In the genomic region with DNA sequence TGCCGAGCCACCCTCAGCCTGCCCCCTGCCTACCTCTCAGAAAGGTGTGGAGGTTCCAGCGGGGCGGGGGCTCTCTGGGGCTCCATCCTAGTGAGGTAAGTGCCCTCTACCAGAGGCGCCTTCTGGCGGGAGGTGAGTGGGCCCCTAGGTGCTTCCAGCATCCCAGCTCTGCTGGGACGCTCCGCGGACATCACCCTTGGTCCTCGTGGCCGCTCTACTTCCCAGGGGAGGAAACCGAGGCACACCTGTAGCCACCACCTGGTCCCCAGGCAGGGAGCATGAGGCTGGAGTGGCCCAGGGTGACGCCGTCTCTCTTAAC, we compare ENCODE assay signal across 9 cellular contexts. TPM values are rescaled to one million over a fixed set of nuclear protein-coding genes. Genes with fewer than 3 reads are reported as not detected.
A peak's percentile ranks its signal among the peaks of the same experiment; 100 is the strongest.
DNase-seq lines count a peak whose midpoint lies in the region; ATAC-seq and TF ChIP-seq lines count a peak whose summit lies in the region.
"Had no signal": no experiment of that assay in that cellular context is flagged by ENCODE, and none has a peak within 500 bp of the region (broad histone marks: within the 10 kb centered on the region; RNA-seq: fewer than 3 reads in every experiment).

No MANE protein-coding gene starts in this region.

- H3K27me3 ChIP-seq in RWPE2 (ENCODE audit: insufficient read depth, poor library complexity, severe bottlenecking) (no peaks in the 10 kb centered on the region), sigmoid colon (no peaks in the 10 kb centered on the region), aorta (ENCODE audit: control insufficient read depth in 1 of 2, insufficient read depth in 2 of 2, low read length in 1 of 2) (no peaks in the 10 kb centered on the region)

- no peak for TF ChIP-seq EP300 in sigmoid colon (IDR thresholded peaks at IDR 0.05)

- TF ChIP-seq POLR2A in sigmoid colon (IDR thresholded peaks at IDR 0.05): no peak

- no peak for TF ChIP-seq CTCF in RWPE2 (IDR thresholded peaks at IDR 0.05; ENCODE audit: poor library complexity, severe bottlenecking)
- TF ChIP-seq CTCF in fibroblast of villous mesenchyme (IDR thresholded peaks at IDR 0.05; ENCODE audit: insufficient read depth, low read depth, low read length): no peak
- TF ChIP-seq CTCF in sigmoid colon (IDR thresholded peaks at IDR 0.05): no peak

- H3K27ac ChIP-seq in RWPE2 (ENCODE audit: poor library complexity, severe bottlenecking) (peak overlapping the region; percentile 73), sigmoid colon (peak overlapping the region; percentile 81 to 91 (median 90)), aorta (ENCODE audit: low read depth in 1 of 2, low read length in 2 of 2) (no peak overlapping the region)

- peak overlapping the region; percentile 76; the same call in 1 of the 2 replicates for H3K4me3 ChIP-seq in GM08714 (ENCODE audit: low read length)
- peak overlapping the region; percentile 73 for H3K4me3 ChIP-seq in RWPE2 (ENCODE audit: severe bottlenecking)
- peak overlapping the region; percentile 81 for H3K4me3 ChIP-seq in fibroblast of villous mesenchyme (ENCODE audit: low read depth, low read length)
- peak overlapping the region; percentile 49 to 93 (median 84) for H3K4me3 ChIP-seq in sigmoid colon
- H3K4me3 ChIP-seq in aorta (ENCODE audit: low read length in 2 of 2): no peak overlapping the region

- WGBS in sigmoid colon, 2 donors: 42 to 85% methylated on average over 13 of the region's 13 CpGs
- 93 to 95% methylated on average over 13 of the region's 13 CpGs for WGBS in aorta, 2 donors

- no peaks in the 10 kb centered on the region for H3K36me3 ChIP-seq in RWPE2 (ENCODE audit: low read depth)
- no peaks in the 10 kb centered on the region for H3K36me3 ChIP-seq in sigmoid colon
- H3K36me3 ChIP-seq in aorta (ENCODE audit: control insufficient read depth in 1 of 2, insufficient read depth in 2 of 2, low read length in 1 of 2): no peaks in the 10 kb centered on the region

- ATAC-seq in RWPE2 (ENCODE audit: low read depth) (no peak), aorta (ENCODE audit: low FRiP score) (no peak)

- H3K4me1 ChIP-seq in RWPE2 (ENCODE audit: insufficient read depth, poor library complexity, severe bottlenecking): peaks cover 10% of the 10 kb centered on the region
- H3K4me1 ChIP-seq in sigmoid colon: peaks cover 0 to 43% (median 33%) of the 10 kb centered on the region in 4 donors
- no peaks in the 10 kb centered on the region for H3K4me1 ChIP-seq in aorta (ENCODE audit: control insufficient read depth in 1 of 2, insufficient read depth in 2 of 2, low read length in 2 of 2)

- no peak for DNase-seq in RWPE2 (ENCODE audit: low spot score)
- DNase-seq in fibroblast of villous mesenchyme (ENCODE audit: low read depth): no peak
- DNase-seq in sigmoid colon: no peak
- no peak for DNase-seq in NCI-H187 (lab: John Stamatoyannopoulos, UW)
- no peak for DNase-seq in aorta
- no peak for DNase-seq in NCI-H774 (lab: John Stamatoyannopoulos, UW)
- DNase-seq in germinal center (ENCODE audit: low spot score): no peak
- DNase-seq: NCI-H1930 had no signal

- intact Hi-C loops in sigmoid colon (cut with DNase I): no loop called here
- intact Hi-C loops in aorta (cut with DNase I): no loop called here

- H3K9me3 ChIP-seq in RWPE2 (ENCODE audit: severe bottlenecking): no peaks in the 10 kb centered on the region
- no peaks in the 10 kb centered on the region for H3K9me3 ChIP-seq in sigmoid colon
- no peaks in the 10 kb centered on the region for H3K9me3 ChIP-seq in aorta (ENCODE audit: control insufficient read depth, low read length)

RNA-seq across cellular contexts. Expression of a gene that starts 1.4 kb away (rescaled TPM):
- total RNA-seq in fibroblast of villous mesenchyme (14.8 and 16.0 TPM in 2 replicates), sigmoid colon (10 to 100 TPM; 52.1 to 63.4 (median 55.6) TPM), aorta (10 to 100 TPM; 10.4 to 14.7 TPM)
- polyA plus RNA-seq in sigmoid colon (100 to 1,000 TPM; 106 to 132 (median 131) TPM), aorta (10 to 100 TPM; 22.9 to 28.9 TPM)

RNA-seq across cellular contexts. Expression of a gene that starts 6.2 kb away (rescaled TPM):
- total RNA-seq in fibroblast of villous mesenchyme: 12.5 and 18.7 TPM in 2 replicates
- 10 to 100 TPM in 3 of 4 donors, 1 to 10 TPM in 1; 6.6 to 37.1 (median 13.7) TPM for total RNA-seq in sigmoid colon
- polyA plus RNA-seq in sigmoid colon: 10 to 100 TPM in 1 of 3 donors, 1 to 10 TPM in 2; 5.4 to 49.0 (median 7.2) TPM
- 10 to 100 TPM; 21.0 to 25.8 TPM for total RNA-seq in aorta
- 10 to 100 TPM in 1 of 2 donors, 1 to 10 TPM in 1; 7.5 to 60.9 TPM for polyA plus RNA-seq in aorta

RNA-seq across cellular contexts. Expression of a gene that starts 6.9 kb away (rescaled TPM):
- total RNA-seq in fibroblast of villous mesenchyme (51.8 and 78.3 TPM in 2 replicates), sigmoid colon (100 to 1,000 TPM; 101 to 163 (median 157) TPM), aorta (10 to 100 TPM; 45.2 to 64.8 TPM)
- polyA plus RNA-seq in sigmoid colon (100 to 1,000 TPM in 1 of 3 donors, 10 to 100 TPM in 2; 79.5 to 132 (median 87.1) TPM), aorta (100 to 1,000 TPM in 1 of 2 donors, 10 to 100 TPM in 1; 86.0 to 158 TPM)

RNA-seq across cellular contexts. Expression of a gene that starts 12.2 kb away (rescaled TPM):
- under 0.01 and 0.43 TPM in 2 replicates for total RNA-seq in fibroblast of villous mesenchyme
- 1 to 10 TPM in 1 of 4 donors, under 1 TPM in 3; 0.27 to 1.4 (median 0.43) TPM for total RNA-seq in sigmoid colon
- under 1 TPM; 0.46 to 0.80 (median 0.60) TPM for polyA plus RNA-seq in sigmoid colon
- total RNA-seq in aorta: 1 to 10 TPM in 1 of 2 donors, under 1 TPM in 1; 0.33 to 1.0 TPM
- 1 to 10 TPM in 1 of 2 donors, under 1 TPM in 1; 0.63 to 2.2 TPM for polyA plus RNA-seq in aorta

RNA-seq across cellular contexts. Expression of a gene that starts 24.9 kb away (rescaled TPM):
- 44.0 and 53.1 TPM in 2 replicates for total RNA-seq in fibroblast of villous mesenchyme
- 10 to 100 TPM; 35.3 to 58.8 (median 48.8) TPM for total RNA-seq in sigmoid colon
- 100 to 1,000 TPM in 1 of 3 donors, 10 to 100 TPM in 2; 48.3 to 159 (median 52.9) TPM for polyA plus RNA-seq in sigmoid colon
- total RNA-seq in aorta: 10 to 100 TPM; 79.3 to 93.8 TPM
- polyA plus RNA-seq in aorta: 100 to 1,000 TPM in 1 of 2 donors, 10 to 100 TPM in 1; 27.4 to 356 TPM

Comparison
In these comparisons a context has a peak if more than half of its experiments do, and no peak if none do; other contexts are left out.
1. H3K4me3 ChIP-seq: peak in GM08714 (single experiment), RWPE2 (single experiment), fibroblast of villous mesenchyme (single experiment) and sigmoid colon (4 of 4); none in aorta (0 of 2).
2. H3K27ac ChIP-seq: peak in RWPE2 (single experiment) and sigmoid colon (4 of 4); none in aorta (0 of 2).